9 cellular contexts compared by ENCODE assay signal in the genomic region with DNA sequence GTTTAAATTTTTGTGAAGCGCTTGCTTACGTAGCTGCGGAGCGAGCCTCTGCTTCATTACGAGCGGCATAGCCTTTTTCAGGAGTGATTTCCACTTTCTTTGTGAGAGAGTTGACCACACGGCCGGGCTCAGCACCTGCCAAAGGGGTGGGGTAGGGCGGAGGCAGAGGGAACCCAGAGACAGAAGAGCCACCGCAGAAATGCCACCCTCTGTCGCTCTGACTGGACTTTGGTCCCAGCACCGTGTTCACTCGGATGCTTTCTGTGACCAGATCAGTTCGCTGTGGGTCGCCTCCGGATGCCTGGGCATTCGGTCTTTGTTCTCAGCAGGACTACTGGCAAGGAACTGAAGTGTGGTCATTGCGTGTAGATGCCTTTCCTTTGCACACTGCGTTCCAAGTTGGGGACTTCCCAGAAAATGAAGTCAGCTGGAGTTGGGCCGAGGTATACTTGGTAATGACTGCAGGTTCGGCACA. TPM values are rescaled to one million over a fixed set of nuclear protein-coding genes. Genes with fewer than 3 reads are reported as not detected.
DNase-seq lines count a peak whose midpoint lies in the region; FAIRE-seq and TF ChIP-seq lines count a peak whose summit lies in the region.
"Had no signal": no experiment of that assay in that cellular context is flagged by ENCODE, and none has a peak within 500 bp of the region (broad histone marks: within the 10 kb centered on the region; RNA-seq: fewer than 3 reads in every experiment).

No MANE protein-coding gene starts in this region.

- in situ Hi-C loops in brain microvascular endothelial cell (cut with HindIII; ENCODE audit: low pct_ligation_motif_present, low sequenced_read_pairs), result no loop called here

- no peak for FAIRE-seq in kidney (lab: Jason Lieb, UNC)
- FAIRE-seq in small intestine (lab: Jason Lieb, UNC), result no peak

- H3K36me3 ChIP-seq in brain microvascular endothelial cell (replicated peaks) (no peaks in the 10 kb centered on the region), kidney (ENCODE audit: control insufficient read depth in 1 of 2, insufficient read depth in 2 of 2, low read length in 2 of 2) (no peaks in the 10 kb centered on the region), small intestine (ENCODE audit: control insufficient read depth in 2 of 2, insufficient read depth in 2 of 2, low read length in 2 of 2) (no peaks in the 10 kb centered on the region)

- peaks cover 0 to 3% of the 10 kb centered on the region in 2 donors for H3K4me1 ChIP-seq in kidney (ENCODE audit: control insufficient read depth in 1 of 2, insufficient read depth in 1 of 2, low read depth in 1 of 2, low read length in 2 of 2)
- H3K4me1 ChIP-seq in small intestine (ENCODE audit: control insufficient read depth in 2 of 2, insufficient read depth in 1 of 2, low read depth in 1 of 2, low read length in 1 of 2), result no peaks in the 10 kb centered on the region

- H3K4me3 ChIP-seq in brain microvascular endothelial cell (ENCODE audit: low read depth, low read length) (peak overlapping the region; percentile 6), kidney (ENCODE audit: low read length in 2 of 2) (peak overlapping the region; percentile 48 to 60), small intestine (ENCODE audit: low read depth in 1 of 2, low read length in 2 of 2) (no peak overlapping the region)

- H3K27me3 ChIP-seq in brain microvascular endothelial cell (replicated peaks) (no peaks in the 10 kb centered on the region), small intestine (ENCODE audit: control insufficient read depth in 2 of 2, insufficient read depth in 2 of 2, low read length in 2 of 2) (peaks cover 3 to 4% of the 10 kb centered on the region in 2 donors)

- peak; percentile 1 for DNase-seq in LHCN-M2 (ENCODE audit: low read depth)
- DNase-seq in brain microvascular endothelial cell, result no peak
- DNase-seq in kidney, result peak; percentile 64
- DNase-seq in small intestine, result peak; percentile 21
- no peak for DNase-seq in occipital lobe (lab: John Stamatoyannopoulos, UW)
- no peak for DNase-seq in NCI-H2196 (lab: John Stamatoyannopoulos, UW; ENCODE audit: unreplicated experiment)
- DNase-seq in stimulated activated CD4-positive, alpha-beta T cell treated with anti-CD3 and anti-CD28 coated beads, Interleukin-15, amount 100 ng/mL, for 24 hours, result no peak
- no peak for DNase-seq in SIG-M5 (lab: John Stamatoyannopoulos, UW)
- DNase-seq: NCI-H1694 had no signal

- H3K9ac ChIP-seq in kidney (ENCODE audit: low read length in 2 of 2), result no peak overlapping the region

- 4 to 15% (median 11%) methylated on average over 21 of the region's 21 CpGs for WGBS in small intestine, 3 donors

- intact Hi-C loops in kidney (cut with DNase I), result no loop called here

- H3K27ac ChIP-seq in brain microvascular endothelial cell (no peak overlapping the region), kidney (ENCODE audit: low read depth in 2 of 2, low read length in 2 of 2) (no peak overlapping the region), small intestine (ENCODE audit: low read depth in 1 of 2, low read length in 1 of 2) (no peak overlapping the region)

- no peak for TF ChIP-seq CTCF in brain microvascular endothelial cell (IDR thresholded peaks at IDR 0.05; ENCODE audit: low read depth, low read length, missing control alignments)
- TF ChIP-seq CTCF in kidney (IDR thresholded peaks at IDR 0.05; ENCODE audit: borderline replicate concordance, extremely low read depth, insufficient read depth), result no peak

- H3K9me3 ChIP-seq in kidney (ENCODE audit: control insufficient read depth in 1 of 2, low read length in 2 of 2), result no peaks in the 10 kb centered on the region
- no peaks in the 10 kb centered on the region for H3K9me3 ChIP-seq in small intestine (ENCODE audit: control insufficient read depth, low read depth)

RNA-seq across cellular contexts. Expression of a gene that starts 0.9 kb away (rescaled TPM):
- 0.19 TPM in 1 of 2 replicates, not detected in the other for total RNA-seq in LHCN-M2 (2014; rRNA removed)
- polyA plus RNA-seq in LHCN-M2 (2012), result 0.05 TPM
- 2.0 TPM for total RNA-seq in kidney
- 1.8 TPM for polyA plus RNA-seq in kidney (ENCODE audit: insufficient read depth, low read depth, low replicate concordance)
- under 1 TPM in 2 of 3 donors, not detected in 1; 0.16 to 0.22 TPM for polyA plus RNA-seq in small intestine
- 1.4 TPM for total RNA-seq in occipital lobe

Comparison
In these comparisons a context has a peak if more than half of its experiments do, and no peak if none do; other contexts are left out.
1. DNase-seq: peak in LHCN-M2 (single experiment), kidney (single experiment) and small intestine (single experiment); none in brain microvascular endothelial cell (single experiment), occipital lobe (single experiment), NCI-H2196 (single experiment), stimulated activated CD4-positive, alpha-beta T cell treated with anti-CD3 and anti-CD28 coated beads, Interleukin-15, amount 100 ng/mL, for 24 hours (single experiment) and SIG-M5 (single experiment).
2. H3K4me3 ChIP-seq: peak in brain microvascular endothelial cell (single experiment) and kidney (2 of 2); none in small intestine (0 of 2).